1 cellular context compared by ENCODE assay signal in the genomic region with DNA sequence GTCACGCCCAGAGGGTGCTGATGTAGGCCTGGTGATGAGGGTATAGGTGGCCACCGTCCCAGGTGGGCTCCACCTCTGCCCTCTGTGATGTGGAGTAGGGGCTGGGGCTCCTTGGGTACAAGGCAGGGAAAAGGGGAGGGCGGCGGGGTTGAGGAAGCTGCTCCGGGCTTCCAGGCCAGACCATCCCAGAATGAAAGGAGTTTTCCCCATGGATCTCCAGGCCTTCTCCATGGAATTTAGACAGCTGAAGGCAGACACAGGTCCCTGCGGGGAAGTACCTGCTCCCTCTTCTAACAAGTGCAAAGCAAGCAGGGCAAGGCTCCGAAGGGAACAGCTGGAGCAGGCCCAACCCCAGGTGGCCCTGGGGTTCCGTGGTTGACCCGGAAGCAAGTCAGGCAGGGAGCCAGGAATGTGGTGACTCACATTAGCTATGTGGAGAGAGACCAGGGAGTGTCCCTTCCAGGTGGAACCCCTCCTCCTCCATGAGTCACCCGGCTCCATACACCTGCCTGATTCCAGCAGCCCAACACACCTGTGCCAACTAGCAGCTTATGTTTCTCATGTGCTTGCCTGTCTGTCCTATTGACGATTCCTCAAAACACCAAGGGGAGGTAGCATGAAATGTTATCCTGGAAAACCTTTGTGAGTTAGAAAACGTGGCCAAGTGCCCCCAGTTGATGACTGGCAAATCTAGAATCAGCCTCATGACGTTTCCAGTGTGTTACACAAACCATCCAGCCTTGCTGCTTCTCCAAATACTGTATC.
TF ChIP-seq lines count a peak whose summit lies in the region.

No MANE protein-coding gene starts in this region.

TF ChIP-seq in SK-N-SH, 30 proteins besides CTCF, POLR2A, EP300 and RAD21 (continued from another document):
- TF ChIP-seq, protein P1, sequence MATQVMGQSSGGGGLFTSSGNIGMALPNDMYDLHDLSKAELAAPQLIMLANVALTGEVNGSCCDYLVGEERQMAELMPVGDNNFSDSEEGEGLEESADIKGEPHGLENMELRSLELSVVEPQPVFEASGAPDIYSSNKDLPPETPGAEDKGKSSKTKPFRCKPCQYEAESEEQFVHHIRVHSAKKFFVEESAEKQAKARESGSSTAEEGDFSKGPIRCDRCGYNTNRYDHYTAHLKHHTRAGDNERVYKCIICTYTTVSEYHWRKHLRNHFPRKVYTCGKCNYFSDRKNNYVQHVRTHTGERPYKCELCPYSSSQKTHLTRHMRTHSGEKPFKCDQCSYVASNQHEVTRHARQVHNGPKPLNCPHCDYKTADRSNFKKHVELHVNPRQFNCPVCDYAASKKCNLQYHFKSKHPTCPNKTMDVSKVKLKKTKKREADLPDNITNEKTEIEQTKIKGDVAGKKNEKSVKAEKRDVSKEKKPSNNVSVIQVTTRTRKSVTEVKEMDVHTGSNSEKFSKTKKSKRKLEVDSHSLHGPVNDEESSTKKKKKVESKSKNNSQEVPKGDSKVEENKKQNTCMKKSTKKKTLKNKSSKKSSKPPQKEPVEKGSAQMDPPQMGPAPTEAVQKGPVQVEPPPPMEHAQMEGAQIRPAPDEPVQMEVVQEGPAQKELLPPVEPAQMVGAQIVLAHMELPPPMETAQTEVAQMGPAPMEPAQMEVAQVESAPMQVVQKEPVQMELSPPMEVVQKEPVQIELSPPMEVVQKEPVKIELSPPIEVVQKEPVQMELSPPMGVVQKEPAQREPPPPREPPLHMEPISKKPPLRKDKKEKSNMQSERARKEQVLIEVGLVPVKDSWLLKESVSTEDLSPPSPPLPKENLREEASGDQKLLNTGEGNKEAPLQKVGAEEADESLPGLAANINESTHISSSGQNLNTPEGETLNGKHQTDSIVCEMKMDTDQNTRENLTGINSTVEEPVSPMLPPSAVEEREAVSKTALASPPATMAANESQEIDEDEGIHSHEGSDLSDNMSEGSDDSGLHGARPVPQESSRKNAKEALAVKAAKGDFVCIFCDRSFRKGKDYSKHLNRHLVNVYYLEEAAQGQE (IDR thresholded peaks at IDR 0.05; ENCODE audit: low read depth, low read length) = no peak
- no peak for TF ChIP-seq GABPA (IDR thresholded peaks at IDR 0.05; ENCODE audit: low read depth)
TF ChIP-seq in SK-N-SH: peak in this region for 8.
